In the genomic region with DNA sequence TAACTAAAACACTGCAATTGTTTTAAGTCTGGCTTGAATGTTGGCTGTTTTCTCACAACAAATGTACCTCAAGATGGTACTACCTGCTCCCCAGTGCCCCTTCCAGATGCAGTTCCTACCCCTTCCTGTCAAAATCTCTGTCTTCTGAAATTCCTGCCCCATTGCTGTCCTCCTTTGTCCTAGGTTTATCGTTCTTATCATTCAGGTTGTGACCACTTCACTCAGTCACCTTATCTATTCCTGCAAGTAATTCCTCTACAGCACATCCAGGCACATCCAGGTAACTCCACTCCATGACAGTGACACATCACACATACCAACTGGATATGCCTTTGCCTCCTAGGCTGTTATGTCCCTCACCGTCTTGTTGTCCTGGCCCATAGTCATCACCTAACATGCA, we compare ENCODE assay signal across 25 cellular contexts.
"Had no signal": no experiment of that assay in that cellular context is flagged by ENCODE, and none has a peak within 500 bp of the region (broad histone marks: within the 10 kb centered on the region; RNA-seq: fewer than 3 reads in every experiment).

No MANE protein-coding gene starts in this region.

- H3K9me3 Mint-ChIP-seq: mesothelial cell of epicardium, neural crest cell had no signal

- H3K4me1 ChIP-seq: right lobe of liver, suprapubic skin, transverse colon, upper lobe of right lung, uterus had no signal

- H3K27ac ChIP-seq: right lobe of liver, suprapubic skin, transverse colon, upper lobe of right lung, uterus had no signal

- H3K4me3 ChIP-seq: lung, mucosa of descending colon, right lobe of liver, suprapubic skin, transverse colon, upper lobe of right lung, uterus had no signal

- H3K36me3 Mint-ChIP-seq: memory B cell; mesothelial cell of epicardium; naive B cell; natural killer cell treated with Interleukin-12 subunit alpha and Interleukin-12 subunit beta and Interleukin-15 and Interleukin-18, amount 100 ng/mL, for 72 hours had no signal

- H3K36me3 ChIP-seq: right lobe of liver, suprapubic skin, transverse colon, upper lobe of right lung, uterus had no signal

- H3K4me1 Mint-ChIP-seq: memory B cell; naive B cell; neural crest cell; stimulated activated naive CD8-positive, alpha-beta T cell treated with anti-CD3 and anti-CD28 coated beads, Interleukin-15, amount 100 ng/mL, for 72 hours had no signal

- DNase-seq: cerebellar nuclear complex; cortex of kidney; effector memory CD8-positive, alpha-beta T cell; foreskin fibroblast; glutamatergic neuron; mucosa of descending colon; naive B cell; nucleus accumbens; posterior cingulate gyrus; retina; right lobe of liver; small intestine; stimulated activated CD4-positive, alpha-beta T cell treated with anti-CD3 and anti-CD28 coated beads, Interleukin-15, amount 100 ng/mL, for 24 hours; stimulated activated CD4-positive, alpha-beta T cell treated with anti-CD3 and anti-CD28 coated beads, Interleukin-2, amount 100 ng/mL, for 48 hours; stimulated activated naive CD4-positive, alpha-beta T cell; stimulated activated naive CD8-positive, alpha-beta T cell treated with anti-CD3 and anti-CD28 coated beads, Interleukin-15, amount 100 ng/mL, for 72 hours; transverse colon; upper lobe of right lung; uterus had no signal

- H3K27me3 ChIP-seq: right lobe of liver, suprapubic skin, transverse colon, upper lobe of right lung, uterus had no signal

- H3K27me3 Mint-ChIP-seq: effector memory CD8-positive, alpha-beta T cell; memory B cell; naive B cell; natural killer cell treated with Interleukin-12 subunit alpha and Interleukin-12 subunit beta and Interleukin-15 and Interleukin-18, amount 100 ng/mL, for 72 hours; stimulated activated naive CD8-positive, alpha-beta T cell treated with anti-CD3 and anti-CD28 coated beads, Interleukin-15, amount 100 ng/mL, for 72 hours had no signal

- H3K9me3 ChIP-seq: mucosa of descending colon, right lobe of liver, suprapubic skin, transverse colon, upper lobe of right lung, uterus had no signal

- ATAC-seq: effector memory CD8-positive, alpha-beta T cell; mucosa of descending colon; natural killer cell treated with Interleukin-12 subunit alpha and Interleukin-12 subunit beta and Interleukin-15 and Interleukin-18, amount 100 ng/mL, for 72 hours; right lobe of liver; stimulated activated naive CD8-positive, alpha-beta T cell treated with anti-CD3 and anti-CD28 coated beads, Interleukin-15, amount 100 ng/mL, for 72 hours; upper lobe of right lung had no signal

- H3K27ac Mint-ChIP-seq: effector memory CD8-positive, alpha-beta T cell; memory B cell; mesothelial cell of epicardium; naive B cell; natural killer cell treated with Interleukin-12 subunit alpha and Interleukin-12 subunit beta and Interleukin-15 and Interleukin-18, amount 100 ng/mL, for 72 hours; stimulated activated naive CD8-positive, alpha-beta T cell treated with anti-CD3 and anti-CD28 coated beads, Interleukin-15, amount 100 ng/mL, for 72 hours had no signal

- H3K4me3 Mint-ChIP-seq: effector memory CD8-positive, alpha-beta T cell; memory B cell; mesothelial cell of epicardium; naive B cell; natural killer cell treated with Interleukin-12 subunit alpha and Interleukin-12 subunit beta and Interleukin-15 and Interleukin-18, amount 100 ng/mL, for 72 hours; neural crest cell; stimulated activated naive CD8-positive, alpha-beta T cell treated with anti-CD3 and anti-CD28 coated beads, Interleukin-15, amount 100 ng/mL, for 72 hours had no signal
